8 cellular contexts compared by ENCODE assay signal in genomic region chr2:157898591-157898996, GRCh38. TPM values are rescaled to one million over a fixed set of nuclear protein-coding genes. Genes with fewer than 3 reads are reported as not detected.
DNase-seq lines count a peak whose midpoint lies in the region; ATAC-seq lines count a peak whose summit lies in the region.

No MANE protein-coding gene starts in this region.

- peak; percentile 10 for ATAC-seq in GM19397 (IDR thresholded peaks at IDR 0.05; ENCODE audit: unreplicated experiment)
- ATAC-seq in HG02759 (IDR thresholded peaks at IDR 0.05; ENCODE audit: unreplicated experiment) = no peak
- ATAC-seq in HG03571 (IDR thresholded peaks at IDR 0.05; ENCODE audit: unreplicated experiment) = no peak
- ATAC-seq in HG03196 (IDR thresholded peaks at IDR 0.05; ENCODE audit: unreplicated experiment) = no peak

- H3K4me3 ChIP-seq in SJSA1 = no peak overlapping the region

- H3K9me3 ChIP-seq in SJSA1 (replicated peaks) = no peaks in the 10 kb centered on the region; the same call in 1 of the 2 replicates

- DNase-seq in SJSA1 (ENCODE audit: low read depth in 1 of 2, low spot score in 2 of 2) (peak; percentile 68 to 71), myocyte (ENCODE audit: low read depth) (peak; percentile 71), D341Med (ENCODE audit: low spot score) (no peak)
- DNase-seq in activated naive CD8-positive, alpha-beta T cell treated with anti-CD3 and anti-CD28 coated beads for 36 hours = peak; percentile 74

- H3K27me3 ChIP-seq in SJSA1 (replicated peaks) = no peaks in the 10 kb centered on the region

- peaks cover 67% of the 10 kb centered on the region for H3K4me1 Mint-ChIP-seq in activated naive CD8-positive, alpha-beta T cell treated with anti-CD3 and anti-CD28 coated beads for 36 hours

- peak overlapping the region; percentile 97 for H3K27ac Mint-ChIP-seq in activated naive CD8-positive, alpha-beta T cell treated with anti-CD3 and anti-CD28 coated beads for 36 hours

- peaks cover 8% of the 10 kb centered on the region for H3K36me3 Mint-ChIP-seq in activated naive CD8-positive, alpha-beta T cell treated with anti-CD3 and anti-CD28 coated beads for 36 hours

- no peak overlapping the region for H3K27ac ChIP-seq in SJSA1

- H3K36me3 ChIP-seq in SJSA1 = no peaks in the 10 kb centered on the region

- H3K4me3 Mint-ChIP-seq in activated naive CD8-positive, alpha-beta T cell treated with anti-CD3 and anti-CD28 coated beads for 36 hours = peak overlapping the region; percentile 38

- H3K27me3 Mint-ChIP-seq in activated naive CD8-positive, alpha-beta T cell treated with anti-CD3 and anti-CD28 coated beads for 36 hours = no peaks in the 10 kb centered on the region

- peaks cover 26% of the 10 kb centered on the region for H3K4me1 ChIP-seq in SJSA1 (replicated peaks)

- H3K9me3 Mint-ChIP-seq in activated naive CD8-positive, alpha-beta T cell treated with anti-CD3 and anti-CD28 coated beads for 36 hours = peaks cover 2% of the 10 kb centered on the region

RNA-seq across cellular contexts. Expression of gene ACVR1, which starts 22.5 kb away (rescaled TPM):
- total RNA-seq in SJSA1 (2014; rRNA removed; shearing (Covaris generic)) = 12.2 and 16.6 TPM in 2 replicates
- total RNA-seq in activated naive CD8-positive, alpha-beta T cell treated with anti-CD3 and anti-CD28 coated beads for 36 hours = 1 to 10 TPM; 6.4 to 7.1 TPM
- total RNA-seq in myocyte = 43.0 and 48.8 TPM in 2 replicates
- polyA plus RNA-seq in myocyte (2012) = 38.8 TPM
